Comparison of ENCODE assay signal across 8 cellular contexts in genomic region chr12:56449622-56449984, GRCh38. TPM values are rescaled to one million over a fixed set of nuclear protein-coding genes. Genes with fewer than 3 reads are reported as not detected.
DNase-seq lines count a peak whose midpoint lies in the region; ATAC-seq, FAIRE-seq and TF ChIP-seq lines count a peak whose summit lies in the region.

No MANE protein-coding gene starts in this region.

- intact Hi-C loops in natural killer cell (cut with micrococcal nuclease): loop anchor here (2.0 kb wide), 1 partner anchor 19 kb away; the partner anchor contains the start of gene SPRYD4

- CTCF ChIA-PET in BJ (lab: Yijun Ruan, JAX): interaction anchor here (0.5 to 2.0 kb wide), 5 partner anchors 14 to 95 kb away, joined by 3 to 10 read pairs (median 3); no protein-coding TSS in a partner anchor

- no peak for FAIRE-seq in urothelium cell line (lab: Jason Lieb, UNC)

- H3K9me3 Mint-ChIP-seq in natural killer cell: no peaks in the 10 kb centered on the region

- H3K4me3 Mint-ChIP-seq in natural killer cell: peak overlapping the region; percentile 95

- no peaks in the 10 kb centered on the region for H3K36me3 ChIP-seq in BJ (ENCODE audit: control insufficient read depth, insufficient read depth, low read length)

- H3K4me1 Mint-ChIP-seq in natural killer cell: peaks cover 14 to 22% of the 10 kb centered on the region in 2 donors

- H3K4me3 ChIP-seq in BJ (ENCODE audit: low read depth, low read length) (peak overlapping the region; percentile 68), LNCaP clone FGC (ENCODE audit: low read depth, low read length) (peak overlapping the region; percentile 58)

- H3K27ac Mint-ChIP-seq in natural killer cell: peak overlapping the region; percentile 87 to 95

- POLR2A ChIA-PET in BJ (lab: Charles Lee): interaction anchor here (0.6 kb wide), 1 partner anchor 38 kb away, joined by 6 read pairs; no protein-coding TSS in a partner anchor

- TF ChIP-seq CTCF in BJ (IDR thresholded peaks at IDR 0.05; ENCODE audit: insufficient read depth, low read depth, low read length) (no peak), LNCaP clone FGC (IDR thresholded peaks at IDR 0.05; ENCODE audit: control insufficient read depth, extremely low read depth, insufficient read depth) (no peak), natural killer cell (IDR thresholded peaks at IDR 0.05) (no peak)

- H3K27me3 Mint-ChIP-seq in natural killer cell (ENCODE audit: low read depth in 2 of 2): peaks cover 0 to 3% of the 10 kb centered on the region in 2 donors

- DNase-seq in BJ (ENCODE audit: low read depth): no peak
- no peak for DNase-seq in LNCaP clone FGC (ENCODE audit: low read depth)
- no peak for DNase-seq in natural killer cell
- DNase-seq in urothelium cell line (ENCODE audit: low spot score): no peak
- no peak for DNase-seq in HK-2 (ENCODE audit: unreplicated experiment)

- peak overlapping the region; percentile 86 for H3K27ac ChIP-seq in cingulate gyrus (ENCODE audit: low read depth, low read length)

- peaks cover 2% of the 10 kb centered on the region; the same call in 1 of the 2 replicates for H3K27me3 ChIP-seq in BJ (ENCODE audit: control insufficient read depth, insufficient read depth, low read length)

- no peak for ATAC-seq in natural killer cell
- no peak for ATAC-seq in HG03025 (IDR thresholded peaks at IDR 0.05; ENCODE audit: low FRiP score, unreplicated experiment)
- ATAC-seq in GM18858 (IDR thresholded peaks at IDR 0.05; ENCODE audit: unreplicated experiment): no peak

- no peaks in the 10 kb centered on the region for H3K36me3 Mint-ChIP-seq in natural killer cell

RNA-seq across cellular contexts. Expression of gene TIMELESS, which starts 0.4 kb away (rescaled TPM):
- 2.3 and 2.9 TPM in 2 replicates for polyA plus RNA-seq in BJ (2011; rRNA removed)
- polyA minus RNA-seq in BJ (2011; rRNA and poly(A)+ RNA removed): 2.9 and 3.9 TPM in 2 replicates
- 10 to 100 TPM; 11.1 to 12.3 (median 11.7) TPM for total RNA-seq in natural killer cell

RNA-seq across cellular contexts. Expression of gene MIP, which starts 4.9 kb away (rescaled TPM):
- polyA plus RNA-seq in BJ (2011; rRNA removed): 0.10 and 0.12 TPM in 2 replicates
- not detected in 2 replicates for polyA minus RNA-seq in BJ (2011; rRNA and poly(A)+ RNA removed)
- total RNA-seq in natural killer cell: not detected

RNA-seq across cellular contexts. Expression of gene SPRYD4, which starts 18.8 kb away (rescaled TPM):
- 2.4 and 2.6 TPM in 2 replicates for polyA plus RNA-seq in BJ (2011; rRNA removed)
- 1.9 and 2.2 TPM in 2 replicates for polyA minus RNA-seq in BJ (2011; rRNA and poly(A)+ RNA removed)
- total RNA-seq in natural killer cell: 1 to 10 TPM; 5.6 to 6.2 (median 5.6) TPM

RNA-seq across cellular contexts. Expression of gene GLS2, which starts 38.4 kb away (rescaled TPM):
- polyA plus RNA-seq in BJ (2011; rRNA removed): 0.13 and 0.18 TPM in 2 replicates
- polyA minus RNA-seq in BJ (2011; rRNA and poly(A)+ RNA removed): 0.21 and 1.8 TPM in 2 replicates
- total RNA-seq in natural killer cell: 1 to 10 TPM; 1.2 to 1.6 (median 1.6) TPM
